35 cellular contexts compared by ENCODE assay signal in genomic region chr6:43416935-43417334, GRCh38. TPM values are rescaled to one million over a fixed set of nuclear protein-coding genes. Genes with fewer than 3 reads are reported as not detected.
"Had no signal": no experiment of that assay in that cellular context is flagged by ENCODE, and none has a peak within 500 bp of the region (broad histone marks: within the 10 kb centered on the region; RNA-seq: fewer than 3 reads in every experiment).

No MANE protein-coding gene starts in this region.

- DNase-seq: Karpas-422, Kasumi-1, MG63, MM.1S, MV-4-11, NCI-H1048, NCI-H1092, NCI-H1092 treated with DMSO at 0.1 percent for 48 hours, NCI-H1105, NCI-H1105 treated with DMSO at 0.1 percent for 48 hours, NCI-H1417, NCI-H1417 treated with DMSO at 0.1 percent for 48 hours, NCI-H1436, NCI-H1436 treated with DMSO at 0.1 percent for 48 hours, NCI-H146, NCI-H1694, NCI-H1694 treated with DMSO at 0.1 percent for 48 hours, NCI-H187, NCI-H187 treated with DMSO at 0.1 percent for 48 hours, NCI-H1930, NCI-H2029, NCI-H2029 treated with DMSO at 0.1 percent for 48 hours, NCI-H2081, NCI-H2081 treated with DMSO at 0.1 percent for 48 hours, NCI-H2107, NCI-H2171, NCI-H2171 treated with DMSO at 0.1 percent for 48 hours, NCI-H2227 treated with DMSO at 0.1 percent for 48 hours, NCI-H226, NCI-H345, NCI-H446, NCI-H446 treated with DMSO at 0.1 percent for 48 hours, NCI-H510A, NCI-H510A treated with DMSO at 0.1 percent for 48 hours had no signal

- H3K27me3 ChIP-seq: MG63 had no signal

- H3K9me3 ChIP-seq: MG63 had no signal

- H3K4me3 ChIP-seq: MG63 had no signal

- H3K36me3 ChIP-seq: MG63 had no signal

RNA-seq across cellular contexts. Expression of gene DLK2, which starts 38.4 kb away (rescaled TPM):
- total RNA-seq: NCI-H460 had no signal
